ENCODE assay signal across 12 cellular contexts in genomic region chr5:151254990-151255389, GRCh38. TPM values are rescaled to one million over a fixed set of nuclear protein-coding genes. Genes with fewer than 3 reads are reported as not detected.
A peak's percentile ranks its signal among the peaks of the same experiment; 100 is the strongest.
DNase-seq lines count a peak whose midpoint lies in the region; FAIRE-seq and TF ChIP-seq lines count a peak whose summit lies in the region.
"Not testable (repeated sequence)": the region's sequence is repeated elsewhere in the genome, so short reads cannot be mapped to it uniquely, and the experiment has no call there.
"Had no signal": no experiment of that assay in that cellular context is flagged by ENCODE, and none has a peak within 500 bp of the region (broad histone marks: within the 10 kb centered on the region; RNA-seq: fewer than 3 reads in every experiment).

No MANE protein-coding gene starts in this region.

- not testable (repeated sequence) for H2BK120ac ChIP-seq in trophoblast cell (ENCODE audit: insufficient read depth, low read length, poor library complexity)

- H3K27ac Mint-ChIP-seq in CD14-positive monocyte = peak overlapping the region; percentile 90 to 100 (median 97)
- not testable (repeated sequence) for H3K27ac Mint-ChIP-seq in activated CD4-positive, alpha-beta memory T cell treated with anti-CD3 and anti-CD28 coated beads for 36 hours; endodermal cell
- peak overlapping the region; percentile 83 for H3K27ac Mint-ChIP-seq in stimulated activated naive CD8-positive, alpha-beta T cell treated with anti-CD3 and anti-CD28 coated beads, Interleukin-15, Interleukin-2, amounts not matched to agents 100 ng/mL and 50 ng/mL, for 24 hours

- H3K9me1 ChIP-seq in keratinocyte (ENCODE audit: control insufficient read depth, extremely low read depth, insufficient read depth, low read length) = not testable (repeated sequence)

- peak overlapping the region; percentile 84 for H3K4me2 ChIP-seq in OCI-LY3 (ENCODE audit: low read length)
- peak overlapping the region; percentile 99 for H3K4me2 ChIP-seq in keratinocyte (ENCODE audit: control insufficient read depth, extremely low read depth, insufficient read depth, low read depth, low read length)
- not testable (repeated sequence) for H3K4me2 ChIP-seq in trophoblast cell (ENCODE audit: low read length)

- H3K14ac ChIP-seq in trophoblast cell (ENCODE audit: low read length) = not testable (repeated sequence)

- peak overlapping the region in 1 of 2 donors; percentile 96 for H3K4me3 Mint-ChIP-seq in CD14-positive monocyte
- not testable (repeated sequence) for H3K4me3 Mint-ChIP-seq in activated CD4-positive, alpha-beta memory T cell treated with anti-CD3 and anti-CD28 coated beads for 36 hours; endodermal cell
- H3K4me3 Mint-ChIP-seq in stimulated activated naive CD8-positive, alpha-beta T cell treated with anti-CD3 and anti-CD28 coated beads, Interleukin-15, Interleukin-2, amounts not matched to agents 100 ng/mL and 50 ng/mL, for 24 hours = peak overlapping the region; percentile 51

- H3K4me3 ChIP-seq in OCI-LY3 (ENCODE audit: low read length) = peak overlapping the region; percentile 98
- peak overlapping the region; percentile 98 for H3K4me3 ChIP-seq in endodermal cell (ENCODE audit: low read length)
- peak overlapping the region in 2 of 3 experiments; percentile 59 to 97 for H3K4me3 ChIP-seq in keratinocyte (ENCODE audit: control insufficient read depth in 2 of 3, extremely low read depth in 1 of 3, insufficient read depth in 2 of 3, low read depth in 1 of 3, low read length in 3 of 3)
- not testable (repeated sequence) for H3K4me3 ChIP-seq in trophoblast cell (ENCODE audit: low read depth, low read length)

- H3K79me2 ChIP-seq in OCI-LY3 (ENCODE audit: low read length) (peaks cover 66% of the 10 kb centered on the region), keratinocyte (ENCODE audit: control insufficient read depth, insufficient read depth, low read length) (peaks cover 54% of the 10 kb centered on the region)
- not testable (repeated sequence) for H3K79me2 ChIP-seq in trophoblast cell (ENCODE audit: control insufficient read depth, insufficient read depth, low read length, poor library complexity)

- H3K36me3 ChIP-seq in OCI-LY3 (replicated peaks; ENCODE audit: low read depth, low read length) = peaks cover 18% of the 10 kb centered on the region
- not testable (repeated sequence) for H3K36me3 ChIP-seq in endodermal cell (ENCODE audit: control insufficient read depth, insufficient read depth, low read length); keratinocyte (ENCODE audit: control insufficient read depth in 2 of 2, extremely low read depth in 1 of 2, insufficient read depth in 2 of 2, low read length in 2 of 2); trophoblast cell (ENCODE audit: control insufficient read depth in 1 of 2, insufficient read depth in 2 of 2, low read length in 2 of 2)

- intact Hi-C loops in CD14-positive monocyte (cut with micrococcal nuclease) = loop anchor here in 1 of 2 donors (5.0 to 10.0 kb wide), 2 partner anchors 38 to 200 kb away; no protein-coding TSS in a partner anchor
- intact Hi-C loops in activated CD4-positive, alpha-beta memory T cell treated with anti-CD3 and anti-CD28 coated beads for 36 hours (cut with micrococcal nuclease) = loop anchor here (5.0 to 10.0 kb wide), 2 partner anchors 470 to 898 kb away; partner anchors contain the start of gene TCOF1

- H3K4me1 Mint-ChIP-seq in CD14-positive monocyte (peaks cover 71% of the 10 kb centered on the region), endodermal cell (peaks cover 49% of the 10 kb centered on the region)
- peaks cover 47% of the 10 kb centered on the region for H3K4me1 Mint-ChIP-seq in activated CD4-positive, alpha-beta memory T cell treated with anti-CD3 and anti-CD28 coated beads for 36 hours (ENCODE audit: low read depth)
- peaks cover 75% of the 10 kb centered on the region for H3K4me1 Mint-ChIP-seq in stimulated activated naive CD8-positive, alpha-beta T cell treated with anti-CD3 and anti-CD28 coated beads, Interleukin-15, Interleukin-2, amounts not matched to agents 100 ng/mL and 50 ng/mL, for 24 hours (ENCODE audit: low read depth)

- not testable (repeated sequence) for H4K8ac ChIP-seq in trophoblast cell (ENCODE audit: low read depth, low read length)

- CTCF ChIA-PET in activated CD4-positive, alpha-beta memory T cell treated with anti-CD3 and anti-CD28 coated beads for 36 hours (lab: Charles Lee) = interaction anchor here (0.6 to 1.4 kb wide), 3 partner anchors 35 to 63 kb away, joined by 3 to 5 read pairs (median 4); no protein-coding TSS in a partner anchor

- not testable (repeated sequence) for H4K91ac ChIP-seq in trophoblast cell (ENCODE audit: low read depth, low read length)

- not testable (repeated sequence) for H2BK5ac ChIP-seq in trophoblast cell (ENCODE audit: low read depth, low read length, poor library complexity)

- not testable (repeated sequence) for H3K27me3 Mint-ChIP-seq in CD14-positive monocyte (ENCODE audit: low read depth in 3 of 3); activated CD4-positive, alpha-beta memory T cell treated with anti-CD3 and anti-CD28 coated beads for 36 hours; endodermal cell (ENCODE audit: insufficient read depth); stimulated activated naive CD8-positive, alpha-beta T cell treated with anti-CD3 and anti-CD28 coated beads, Interleukin-15, Interleukin-2, amounts not matched to agents 100 ng/mL and 50 ng/mL, for 24 hours

- not testable (repeated sequence) for H3K9me3 ChIP-seq in OCI-LY3 (ENCODE audit: insufficient read depth, low read length); endodermal cell (ENCODE audit: control insufficient read depth, low read length); keratinocyte (ENCODE audit: control insufficient read depth, low read depth, low read length); trophoblast cell (ENCODE audit: insufficient read depth, low read depth, low read length)

- H3K27ac ChIP-seq in OCI-LY3 (ENCODE audit: low read length) (peak overlapping the region; percentile 82), keratinocyte (ENCODE audit: control insufficient read depth, insufficient read depth, low read length) (peak overlapping the region; percentile 21)
- not testable (repeated sequence) for H3K27ac ChIP-seq in endodermal cell (ENCODE audit: low read depth, low read length); trophoblast cell (ENCODE audit: low read depth, low read length)

- POLR2A ChIA-PET in activated CD4-positive, alpha-beta memory T cell treated with anti-CD3 and anti-CD28 coated beads for 36 hours (lab: Charles Lee) = interaction anchor here (1.4 kb wide), 1 partner anchor 41 kb away, joined by 3 read pairs; no protein-coding TSS in a partner anchor

- H3K4me1 ChIP-seq in OCI-LY3 (ENCODE audit: low read length) = peaks cover 69% of the 10 kb centered on the region
- not testable (repeated sequence) for H3K4me1 ChIP-seq in endodermal cell (ENCODE audit: control insufficient read depth, insufficient read depth, low read length)
- peaks cover 46% of the 10 kb centered on the region for H3K4me1 ChIP-seq in keratinocyte (ENCODE audit: control insufficient read depth, extremely low read depth, insufficient read depth, low read length)
- H3K4me1 ChIP-seq in trophoblast cell (ENCODE audit: control insufficient read depth in 1 of 2, insufficient read depth in 2 of 2, low read length in 2 of 2) = peaks cover 28% of the 10 kb centered on the region in 2 experiments

- not testable (repeated sequence) for H2AK5ac ChIP-seq in trophoblast cell (ENCODE audit: low read length)

- peak overlapping the region; percentile 48; the same call in 1 of the 2 replicates for H3K9ac ChIP-seq in OCI-LY3 (ENCODE audit: low read length)
- H3K9ac ChIP-seq in endodermal cell (ENCODE audit: extremely low read depth, low read length, poor library complexity, severe bottlenecking); keratinocyte (ENCODE audit: control insufficient read depth, extremely low read depth, insufficient read depth, low read length); trophoblast cell (ENCODE audit: low read length): not testable (repeated sequence)

- not testable (repeated sequence) for TF ChIP-seq CTCF in CD14-positive monocyte (IDR thresholded peaks at IDR 0.05); OCI-LY3 (IDR thresholded peaks at IDR 0.05; ENCODE audit: low read depth, low read length); endodermal cell (conservative IDR thresholded peaks at IDR 0.05); keratinocyte (optimal IDR thresholded peaks at IDR 0.05 in 1 of 3, IDR thresholded peaks at IDR 0.05 in 1 of 3, conservative IDR thresholded peaks at IDR 0.05 in 1 of 3; ENCODE audit: extremely low read depth in 1 of 3, insufficient read depth in 2 of 3, low read length in 3 of 3)

- H3K79me1 ChIP-seq in trophoblast cell (ENCODE audit: low read length) = peaks cover 29% of the 10 kb centered on the region

- not testable (repeated sequence) for H3K27me3 ChIP-seq in OCI-LY3 (ENCODE audit: low read depth, low read length); endodermal cell (ENCODE audit: control insufficient read depth, insufficient read depth, low read length, poor library complexity, severe bottlenecking); keratinocyte (ENCODE audit: control insufficient read depth, extremely low read depth, insufficient read depth, low read length); trophoblast cell (ENCODE audit: insufficient read depth, low read length)

- H3K4ac ChIP-seq in trophoblast cell (ENCODE audit: low read depth, low read length) = not testable (repeated sequence)

- dilution Hi-C loops in keratinocyte (cut with MboI; ENCODE audit: extremely low pct_ligation_motif_present, low sequenced_read_pairs) = not testable (repeated sequence)

- DNase-seq in CD14-positive monocyte (ENCODE audit: low spot score); GM12892 (ENCODE audit: insufficient read length); endodermal cell; keratinocyte (ENCODE audit: low read depth, low spot score); trophoblast cell: not testable (repeated sequence)
- DNase-seq in activated CD4-positive, alpha-beta memory T cell treated with anti-CD3 and anti-CD28 coated beads for 36 hours = peak; percentile 3

- not testable (repeated sequence) for H3K9me3 Mint-ChIP-seq in CD14-positive monocyte; activated CD4-positive, alpha-beta memory T cell treated with anti-CD3 and anti-CD28 coated beads for 36 hours; endodermal cell; stimulated activated naive CD8-positive, alpha-beta T cell treated with anti-CD3 and anti-CD28 coated beads, Interleukin-15, Interleukin-2, amounts not matched to agents 100 ng/mL and 50 ng/mL, for 24 hours

- H2AFZ ChIP-seq in OCI-LY3 (ENCODE audit: low read depth, low read length); keratinocyte (ENCODE audit: control insufficient read depth, low read length); trophoblast cell (ENCODE audit: insufficient read depth, low read length, poor library complexity): not testable (repeated sequence)

- FAIRE-seq in GM12892 (lab: Jason Lieb, UNC) = peak; percentile 81
- not testable (repeated sequence) for FAIRE-seq in keratinocyte (lab: Jason Lieb, UNC)

- H3K23ac ChIP-seq in trophoblast cell (ENCODE audit: low read length) = not testable (repeated sequence)

- not testable (repeated sequence) for H4K12ac ChIP-seq in trophoblast cell (ENCODE audit: low read depth, low read length)

- H4K20me1 ChIP-seq in OCI-LY3 (ENCODE audit: insufficient read depth, low read length) = peaks cover 19% of the 10 kb centered on the region; the same call in 1 of the 2 replicates
- not testable (repeated sequence) for H4K20me1 ChIP-seq in keratinocyte (ENCODE audit: control insufficient read depth, extremely low read depth, insufficient read depth, low read length)

- WGBS in endodermal cell (ENCODE audit: insufficient coverage in 1 of 2, insufficient read length in 1 of 2), 2 experiments = 91 to 96% methylated on average over 5 of the region's 5 CpGs
- WGBS in trophoblast cell (ENCODE audit: extremely low coverage, insufficient coverage, insufficient read length) = no CpG with 5 or more reads among the region's 5 CpGs

- peaks cover 17% of the 10 kb centered on the region in 2 donors for H3K36me3 Mint-ChIP-seq in CD14-positive monocyte
- H3K36me3 Mint-ChIP-seq in activated CD4-positive, alpha-beta memory T cell treated with anti-CD3 and anti-CD28 coated beads for 36 hours; endodermal cell (ENCODE audit: low read depth): not testable (repeated sequence)
- H3K36me3 Mint-ChIP-seq in stimulated activated naive CD8-positive, alpha-beta T cell treated with anti-CD3 and anti-CD28 coated beads, Interleukin-15, Interleukin-2, amounts not matched to agents 100 ng/mL and 50 ng/mL, for 24 hours (ENCODE audit: low read depth) = peaks cover 13% of the 10 kb centered on the region

- H2BK12ac ChIP-seq in trophoblast cell (ENCODE audit: low read length) = peak overlapping the region; percentile 6

- not testable (repeated sequence) for H3K18ac ChIP-seq in trophoblast cell (ENCODE audit: low read length)

- TF ChIP-seq POLR2A in GM12892 (IDR thresholded peaks at IDR 0.05; ENCODE audit: low read depth, low read length) = not testable (repeated sequence)

RNA-seq across cellular contexts. Expression of gene GM2A, which starts 2.0 kb away (rescaled TPM):
- polyA plus RNA-seq in CD14-positive monocyte = 10 to 100 TPM; 28.0 to 57.9 TPM
- polyA plus RNA-seq in GM12892 (2012; ENCODE audit: missing spikeins) = 71.5 TPM
- total RNA-seq in activated CD4-positive, alpha-beta memory T cell treated with anti-CD3 and anti-CD28 coated beads for 36 hours = 10 to 100 TPM; 28.7 to 29.1 TPM
- total RNA-seq in endodermal cell = 10 to 100 TPM; 40.7 to 55.2 TPM
- 28.5 TPM for polyA plus RNA-seq in endodermal cell (2013, experiment 1 of 2)
- polyA plus RNA-seq in endodermal cell (2013, experiment 2 of 2) = 25.3 TPM
- polyA plus RNA-seq in keratinocyte = 98.5 to 167 TPM (median 117 TPM) in 3 replicates
- 64.8 TPM for polyA plus RNA-seq in keratinocyte (2011; ENCODE audit: low read depth)
- polyA plus RNA-seq in keratinocyte (2011; cell fraction: cytosol; rRNA removed) = 149 and 152 TPM in 2 replicates
- 196 and 231 TPM in 2 replicates for polyA plus RNA-seq in keratinocyte (2011; cell fraction: nucleus; rRNA removed)
- polyA plus RNA-seq in keratinocyte (2012; ENCODE audit: low replicate concordance) = 125 and 194 TPM in 2 replicates
- polyA minus RNA-seq in keratinocyte = 133 to 264 TPM (median 155 TPM) in 3 replicates
- 148 TPM for polyA minus RNA-seq in keratinocyte (2011; cell fraction: cytosol; rRNA and poly(A)+ RNA removed)
- 103 and 169 TPM in 2 replicates for polyA minus RNA-seq in keratinocyte (2011; cell fraction: nucleus; rRNA and poly(A)+ RNA removed)
- polyA plus RNA-seq in trophoblast cell (2013) = 103 and 109 TPM in 2 replicates

RNA-seq across cellular contexts. Expression of gene CCDC69, which starts 31.1 kb away (rescaled TPM):
- 10 to 100 TPM; 68.4 to 84.1 TPM for polyA plus RNA-seq in CD14-positive monocyte
- polyA plus RNA-seq in GM12892 (2012; ENCODE audit: missing spikeins) = 41.2 TPM
- 10 to 100 TPM; 24.6 to 27.6 TPM for total RNA-seq in activated CD4-positive, alpha-beta memory T cell treated with anti-CD3 and anti-CD28 coated beads for 36 hours
- total RNA-seq in endodermal cell = 1 to 10 TPM; 4.4 to 6.4 TPM
- 2.5 TPM for polyA plus RNA-seq in endodermal cell (2013, experiment 1 of 2)
- polyA plus RNA-seq in endodermal cell (2013, experiment 2 of 2) = 1.8 TPM
- 3.5 to 4.5 TPM (median 4.1 TPM) in 3 replicates for polyA plus RNA-seq in keratinocyte
- 4.8 TPM for polyA plus RNA-seq in keratinocyte (2011; ENCODE audit: low read depth)
- 4.1 and 5.2 TPM in 2 replicates for polyA plus RNA-seq in keratinocyte (2011; cell fraction: cytosol; rRNA removed)
- polyA plus RNA-seq in keratinocyte (2011; cell fraction: nucleus; rRNA removed) = 1.5 and 1.8 TPM in 2 replicates
- 2.0 and 3.8 TPM in 2 replicates for polyA plus RNA-seq in keratinocyte (2012; ENCODE audit: low replicate concordance)
- polyA minus RNA-seq in keratinocyte = 3.6 to 3.8 TPM (median 3.7 TPM) in 3 replicates
- 6.9 TPM for polyA minus RNA-seq in keratinocyte (2011; cell fraction: cytosol; rRNA and poly(A)+ RNA removed)
- 1.1 and 1.5 TPM in 2 replicates for polyA minus RNA-seq in keratinocyte (2011; cell fraction: nucleus; rRNA and poly(A)+ RNA removed)
- 9.9 and 10.2 TPM in 2 replicates for polyA plus RNA-seq in trophoblast cell (2013)

RNA-seq across cellular contexts. Expression of gene SLC36A3, which starts 48.6 kb away (rescaled TPM):
- polyA plus RNA-seq in CD14-positive monocyte = not detected
- not detected for polyA plus RNA-seq in GM12892 (2012; ENCODE audit: missing spikeins)
- total RNA-seq in activated CD4-positive, alpha-beta memory T cell treated with anti-CD3 and anti-CD28 coated beads for 36 hours = not detected
- total RNA-seq in endodermal cell = not detected
- not detected for polyA plus RNA-seq in endodermal cell (2013, experiment 1 of 2)
- not detected for polyA plus RNA-seq in endodermal cell (2013, experiment 2 of 2)
- not detected in 3 replicates for polyA plus RNA-seq in keratinocyte
- polyA plus RNA-seq in keratinocyte (2011; ENCODE audit: low read depth) = not detected
- polyA plus RNA-seq in keratinocyte (2011; cell fraction: cytosol; rRNA removed) = not detected in 2 replicates
- polyA plus RNA-seq in keratinocyte (2011; cell fraction: nucleus; rRNA removed) = not detected in 2 replicates
- polyA plus RNA-seq in keratinocyte (2012; ENCODE audit: low replicate concordance) = 0.13 TPM in 1 of 2 replicates, not detected in the other
- not detected in 3 replicates for polyA minus RNA-seq in keratinocyte
- polyA minus RNA-seq in keratinocyte (2011; cell fraction: cytosol; rRNA and poly(A)+ RNA removed) = not detected
- polyA minus RNA-seq in keratinocyte (2011; cell fraction: nucleus; rRNA and poly(A)+ RNA removed) = not detected in 2 replicates
- not detected in 2 replicates for polyA plus RNA-seq in trophoblast cell (2013)
- total RNA-seq: CD4-positive, alpha-beta T cell; H1; HT-29; RPMI7951 had no signal
- polyA plus RNA-seq: H1 had no signal
